In the genomic region with DNA sequence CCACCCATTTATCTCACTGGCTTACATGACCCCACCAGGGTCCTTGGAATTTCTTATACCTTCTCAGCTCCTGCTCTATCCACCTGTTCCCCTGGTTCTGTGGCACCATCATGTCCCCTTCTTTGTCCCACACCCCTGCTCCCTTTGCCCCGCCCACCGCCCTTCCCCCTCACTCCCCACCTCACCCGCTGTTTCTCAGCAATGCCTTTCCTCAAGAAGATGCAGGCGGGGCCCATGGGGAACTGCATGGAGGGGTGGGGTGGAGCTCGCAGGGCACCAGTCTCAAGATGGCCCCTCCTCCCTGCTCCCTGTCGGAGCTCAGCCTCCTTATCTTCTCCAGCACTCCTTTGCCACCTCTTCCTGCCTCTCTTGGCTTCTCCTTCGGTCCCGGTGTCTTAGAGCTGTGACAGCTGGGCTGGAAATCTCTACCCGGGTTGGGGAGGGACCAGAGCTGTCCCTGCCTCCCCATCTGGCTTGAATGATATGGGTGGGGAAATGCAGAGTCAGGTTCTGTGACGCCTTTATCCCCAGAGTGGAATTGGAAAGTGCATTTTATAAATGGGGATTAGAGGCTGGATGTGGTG, we compare ENCODE assay signal across 21 cellular contexts. TPM values are rescaled to one million over a fixed set of nuclear protein-coding genes. Genes with fewer than 3 reads are reported as not detected.
A peak's percentile ranks its signal among the peaks of the same experiment; 100 is the strongest.
DNase-seq lines count a peak whose midpoint lies in the region; ATAC-seq, FAIRE-seq and TF ChIP-seq lines count a peak whose summit lies in the region.
"Had no signal": no experiment of that assay in that cellular context is flagged by ENCODE, and none has a peak within 500 bp of the region (broad histone marks: within the 10 kb centered on the region; RNA-seq: fewer than 3 reads in every experiment).

A gene (minus strand): TSS at position 405 of the 584 bp plus-strand sequence. CDS start 157 bp downstream, at position 248.

- peaks cover 2% of the 10 kb centered on the region for H3K9me1 ChIP-seq in K562 (ENCODE audit: control insufficient read depth, insufficient read depth, low read length)

- CTCF ChIA-PET in K562 (lab: Yijun Ruan, JAX; ENCODE audit: low intra/inter-chr PET ratio): no interaction called here

- H3K36me3 ChIP-seq in K562 (ENCODE audit: control insufficient read depth, insufficient read depth, low read length) (no peaks in the 10 kb centered on the region), mucosa of descending colon (ENCODE audit: low read depth) (no peaks in the 10 kb centered on the region)

- H2AFZ ChIP-seq in K562 (ENCODE audit: low read depth, low read length): no peak within 1 kb of the TSS

- ATAC-seq in K562 (no peak; the same call in 2 of the 3 replicates), mucosa of descending colon (no peak)
- ATAC-seq: Panc1 had no signal

- no peak for TF ChIP-seq POLR2A in K562 (conservative IDR thresholded peaks at IDR 0.05)

- TF ChIP-seq EP300 in K562 (IDR thresholded peaks at IDR 0.05; ENCODE audit: low read length): no peak

- no peaks in the 10 kb centered on the region for H4K20me1 ChIP-seq in K562 (replicated peaks; ENCODE audit: control insufficient read depth, insufficient read depth, low read length)
- H4K20me1 ChIP-seq: BLaER1 treated with 17β-estradiol and CSF1 and Interleukin-3, amounts not matched to agents 10 nM and 100 nM had no signal

- no peak for TF ChIP-seq RAD21 in K562 (CRISPR knock-in tag; conservative IDR thresholded peaks at IDR 0.05 in 1 of 2, IDR thresholded peaks at IDR 0.05 in 1 of 2)

- peaks cover 9 to 24% of the 10 kb centered on the region in 2 experiments; a peak in 3 of 5 replicates for H3K27me3 ChIP-seq in K562 (ENCODE audit: control insufficient read depth in 2 of 2, insufficient read depth in 2 of 2, low read length in 2 of 2)
- H3K27me3 ChIP-seq: BLaER1 treated with 17β-estradiol and CSF1 and Interleukin-3, amounts not matched to agents 10 nM and 100 nM had no signal

- TF ChIP-seq CTCF in K562 (IDR thresholded peaks at IDR 0.05 in 2 of 3, conservative IDR thresholded peaks at IDR 0.05 in 1 of 3; ENCODE audit: insufficient read depth in 2 of 3, low read depth in 1 of 3, low read length in 3 of 3) (no peak), mucosa of descending colon (IDR thresholded peaks at IDR 0.05) (no peak)

- H3K9ac ChIP-seq in K562 (ENCODE audit: insufficient read depth in 1 of 2, low read depth in 2 of 2, low read length in 2 of 2): 0 out of 4 replicates have a peak within 1 kb of the TSS, but pooled peaks of 1 of the 2 experiments have one; percentile 47
- H3K9ac ChIP-seq: BLaER1 treated with 17β-estradiol and CSF1 and Interleukin-3, amounts not matched to agents 10 nM and 100 nM; SK-N-SH had no signal

- no peak for FAIRE-seq in K562 (lab: Jason Lieb, UNC)
- FAIRE-seq: D721Med had no signal

- no peak within 1 kb of the TSS for H3K27ac ChIP-seq in K562 (ENCODE audit: extremely low read depth, low read depth, low read length)
- H3K27ac ChIP-seq: BLaER1 treated with 17β-estradiol and CSF1 and Interleukin-3, amounts not matched to agents 10 nM and 100 nM had no signal

- in situ Hi-C loops in K562 (cut with MboI): no loop called here

- DNase-seq in NCI-H524 (lab: John Stamatoyannopoulos, UW) (peak; percentile 14 to 23), NCI-H524 treated with DMSO at 0.1 percent for 48 hours (lab: John Stamatoyannopoulos, UW) (no peak), OCI-M1 (lab: John Stamatoyannopoulos, UW) (peak; percentile 22), K562 (ENCODE audit: extremely low read depth in 1 of 4, low spot score in 3 of 4) (peak in 2 of 4 experiments; percentile 21 to 39), posterior vena cava (ENCODE audit: low spot score) (peak; percentile 43), mucosa of descending colon (no peak), NCI-H1417 (lab: John Stamatoyannopoulos, UW) (no peak)
- DNase-seq: CD8-positive, alpha-beta memory T cell; DMS79 treated with DMSO at 0.1 percent for 48 hours; Kasumi-1; NCI-H1694 treated with DMSO at 0.1 percent for 48 hours; NCI-H2081 treated with DMSO at 0.1 percent for 48 hours; NCI-H446; NCI-H69; SIG-M5; SK-N-SH had no signal

- H3K9me3 ChIP-seq in K562 (replicated peaks; ENCODE audit: control insufficient read depth, insufficient read depth, low read depth, low read length) (no peaks in the 10 kb centered on the region), mucosa of descending colon (no peaks in the 10 kb centered on the region)
- H3K9me3 ChIP-seq: SK-N-SH had no signal

- H3K79me2 ChIP-seq in K562 (ENCODE audit: control insufficient read depth, insufficient read depth, low read length): no peaks in the 10 kb centered on the region

- BruUV-seq in K562 (replicated peaks; lab: Mats Ljungman, UMichigan): no TSS peak

- H3K4me3 ChIP-seq in K562 (no peak within 1 kb of the TSS), mucosa of descending colon (no peak within 1 kb of the TSS)
- H3K4me3 ChIP-seq: BLaER1 treated with 17β-estradiol and CSF1 and Interleukin-3, amounts not matched to agents 10 nM and 100 nM had no signal

- WGBS in K562 (ENCODE audit: insufficient coverage, low coverage, missing lambda C conversion rate): 0% methylated on average over 4 of the region's 10 CpGs

- POLR2A ChIA-PET in K562 (lab: Yijun Ruan, JAX): interaction anchor here (1.2 kb wide), 1 partner anchor 18 kb away, joined by 4 read pairs; no protein-coding TSS in a partner anchor

- intact Hi-C loops in K562 (cut with micrococcal nuclease): no loop called here
- intact Hi-C loops in posterior vena cava (cut with DNase I): no loop called here
- intact Hi-C loops in mucosa of descending colon (cut with DNase I, micrococcal nuclease): no loop called here

- no peak within 1 kb of the TSS for H3K4me2 ChIP-seq in K562 (ENCODE audit: insufficient read depth, low read length)
- H3K4me2 ChIP-seq: BLaER1 treated with 17β-estradiol and CSF1 and Interleukin-3, amounts not matched to agents 10 nM and 100 nM; SK-N-SH had no signal

- peaks cover 3% of the 10 kb centered on the region in 2 experiments; a peak in 2 of 5 replicates for H3K4me1 ChIP-seq in K562 (replicated peaks in 1 of 2; ENCODE audit: control insufficient read depth in 2 of 2, insufficient read depth in 2 of 2, low read length in 2 of 2)
- no peaks in the 10 kb centered on the region for H3K4me1 ChIP-seq in mucosa of descending colon (ENCODE audit: low read depth)
- H3K4me1 ChIP-seq: BLaER1 treated with 17β-estradiol and CSF1 and Interleukin-3, amounts not matched to agents 10 nM and 100 nM had no signal

TF ChIP-seq in K562, 482 proteins besides CTCF, POLR2A, EP300 and RAD21:
- TF ChIP-seq ARID1B (IDR thresholded peaks at IDR 0.05) (peak; percentile 44; the same call in 1 of the 2 replicates), CBFA2T2 (conservative IDR thresholded peaks at IDR 0.05) (peak; percentile 51), SPI1 (IDR thresholded peaks at IDR 0.05; ENCODE audit: borderline replicate concordance, low read depth, low read length) (no peak), ZNF316 (IDR thresholded peaks at IDR 0.05) (0 out of 2 replicates have a peak, but pooled peaks have one; percentile 8), NCOR1 (IDR thresholded peaks at IDR 0.05) (peak; percentile 26; the same call in 1 of the 2 replicates), TAL1 (IDR thresholded peaks at IDR 0.05) (peak; percentile 36; the same call in 1 of the 2 replicates), CBFA2T3 (IDR thresholded peaks at IDR 0.05) (peak; percentile 66)
- TF ChIP-seq, protein P1, sequence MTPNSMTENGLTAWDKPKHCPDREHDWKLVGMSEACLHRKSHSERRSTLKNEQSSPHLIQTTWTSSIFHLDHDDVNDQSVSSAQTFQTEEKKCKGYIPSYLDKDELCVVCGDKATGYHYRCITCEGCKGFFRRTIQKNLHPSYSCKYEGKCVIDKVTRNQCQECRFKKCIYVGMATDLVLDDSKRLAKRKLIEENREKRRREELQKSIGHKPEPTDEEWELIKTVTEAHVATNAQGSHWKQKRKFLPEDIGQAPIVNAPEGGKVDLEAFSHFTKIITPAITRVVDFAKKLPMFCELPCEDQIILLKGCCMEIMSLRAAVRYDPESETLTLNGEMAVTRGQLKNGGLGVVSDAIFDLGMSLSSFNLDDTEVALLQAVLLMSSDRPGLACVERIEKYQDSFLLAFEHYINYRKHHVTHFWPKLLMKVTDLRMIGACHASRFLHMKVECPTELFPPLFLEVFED (CRISPR knock-in tag; conservative IDR thresholded peaks at IDR 0.05): no peak
- TF ChIP-seq, protein P2, sequence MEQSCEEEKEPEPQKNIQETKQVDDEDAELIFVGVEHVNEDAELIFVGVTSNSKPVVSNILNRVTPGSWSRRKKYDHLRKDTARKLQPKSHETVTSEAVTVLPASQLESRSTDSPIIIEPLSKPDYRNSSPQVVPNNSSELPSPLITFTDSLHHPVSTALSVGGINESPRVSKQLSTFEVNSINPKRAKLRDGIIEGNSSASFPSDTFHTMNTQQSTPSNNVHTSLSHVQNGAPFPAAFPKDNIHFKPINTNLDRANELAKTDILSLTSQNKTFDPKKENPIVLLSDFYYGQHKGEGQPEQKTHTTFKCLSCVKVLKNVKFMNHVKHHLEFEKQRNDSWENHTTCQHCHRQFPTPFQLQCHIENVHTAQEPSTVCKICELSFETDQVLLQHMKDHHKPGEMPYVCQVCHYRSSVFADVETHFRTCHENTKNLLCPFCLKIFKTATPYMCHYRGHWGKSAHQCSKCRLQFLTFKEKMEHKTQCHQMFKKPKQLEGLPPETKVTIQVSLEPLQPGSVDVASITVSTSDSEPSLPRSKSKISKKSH (CRISPR knock-in tag; IDR thresholded peaks at IDR 0.05): no peak
TF ChIP-seq in K562: peak in this region for 6.

RNA-seq across cellular contexts. Expression of the gene that starts here (rescaled TPM):
- total RNA-seq in K562 (2011; cell fraction: chromatin; rRNA removed; ENCODE audit: low replicate concordance): not detected in 2 replicates
- total RNA-seq in K562 (2011; cell fraction: nucleolus; rRNA removed): not detected in 2 replicates
- total RNA-seq in K562 (2011; cell fraction: nucleoplasm; rRNA removed): not detected in 2 replicates
- not detected in 2 replicates for total RNA-seq in K562 (2014; rRNA removed)
- not detected in 2 replicates for total RNA-seq in K562 (2014; rRNA removed; fragmentation: Illumina TruSeq; extraction: Trizol)
- total RNA-seq in K562 (2015; rRNA removed; fragmentation: Illumina TruSeq; extraction: Trizol): not detected in 2 replicates
- total RNA-seq in K562 (2021): not detected in 2 replicates
- polyA plus RNA-seq in K562 (2011; rRNA removed): not detected in 2 replicates
- not detected in 2 replicates for polyA plus RNA-seq in K562 (2011; cell fraction: cytosol; rRNA removed)
- polyA plus RNA-seq in K562 (2011; cell fraction: nucleus; rRNA removed): not detected in 2 replicates
- not detected in 2 replicates for polyA plus RNA-seq in K562 (2012)
- polyA plus RNA-seq in K562 (2014; fragmentation: Illumina TruSeq; extraction: Trizol): not detected in 2 replicates
- polyA plus RNA-seq in K562 (2014; fragmentation: Nextera tagmentation; extraction: Ambion mirVana): not detected
- polyA plus RNA-seq in K562 (2014; rRNA removed): not detected in 2 replicates
- polyA minus RNA-seq in K562 (2011; rRNA and poly(A)+ RNA removed): not detected in 2 replicates
- polyA minus RNA-seq in K562 (2011; cell fraction: cytosol; rRNA and poly(A)+ RNA removed): not detected in 2 replicates
- polyA minus RNA-seq in K562 (2011; cell fraction: nucleus; rRNA and poly(A)+ RNA removed): not detected in 2 replicates
- not detected for total RNA-seq in posterior vena cava
- not detected for total RNA-seq in mucosa of descending colon
- total RNA-seq: CD8-positive, alpha-beta memory T cell; H4; MCF 10A had no signal
- polyA plus RNA-seq: CD8-positive, alpha-beta memory T cell; SK-N-SH had no signal

Comparison
In these comparisons a context has a peak if more than half of its experiments do, and no peak if none do; other contexts are left out.
1. DNase-seq: peak in NCI-H524 (2 of 2) and OCI-M1 (single experiment); none in NCI-H524 treated with DMSO at 0.1 percent for 48 hours (single experiment), mucosa of descending colon (0 of 3) and NCI-H1417 (0 of 3).
2. Peak in DNase-seq in posterior vena cava; RNA of the gene not detected or under 1 TPM.